In the genomic region with DNA sequence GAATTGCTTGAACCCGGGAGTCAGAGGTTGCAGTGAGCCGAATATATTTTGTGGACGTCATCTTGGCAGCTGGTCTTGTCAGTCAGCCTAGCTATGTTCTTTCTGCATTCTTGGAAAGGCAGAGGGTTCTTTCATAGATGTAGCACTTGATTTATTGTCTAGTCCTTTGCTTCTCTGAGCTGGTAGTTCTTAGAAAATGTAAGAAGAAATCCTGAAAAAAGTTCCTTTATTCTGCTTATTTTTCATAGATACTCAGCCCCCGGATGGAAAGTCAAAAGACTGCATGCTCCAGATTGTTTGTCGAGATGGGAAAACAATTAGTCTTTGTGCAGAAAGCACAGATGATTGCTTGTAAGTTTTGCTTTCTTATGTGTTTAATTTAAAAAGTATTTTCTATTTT, we compare ENCODE assay signal across 20 cellular contexts.
"Had no signal": no experiment of that assay in that cellular context is flagged by ENCODE, and none has a peak within 500 bp of the region (broad histone marks: within the 10 kb centered on the region; RNA-seq: fewer than 3 reads in every experiment).

No MANE protein-coding gene starts in this region.

- H3K9me3 ChIP-seq: testis, upper lobe of right lung had no signal

- H3K9me3 Mint-ChIP-seq: dendritic cell treated with granulocyte-macrophage colony-stimulating factor and Interleukin-4, amounts not matched to agents 40 ng/mL and 50 ng/mL, for 4 days; memory B cell; stimulated activated naive CD8-positive, alpha-beta T cell treated with anti-CD3 and anti-CD28 coated beads, Interleukin-15, Interleukin-2, amounts not matched to agents 100 ng/mL and 50 ng/mL, for 24 hours had no signal

- H3K4me3 ChIP-seq: heart right ventricle, mucosa of descending colon, skin epidermis, testis, upper lobe of right lung had no signal

- H3K27me3 Mint-ChIP-seq: dendritic cell treated with granulocyte-macrophage colony-stimulating factor and Interleukin-4, amounts not matched to agents 40 ng/mL and 50 ng/mL, for 4 days; memory B cell; naive thymus-derived CD8-positive, alpha-beta T cell; stimulated activated naive CD8-positive, alpha-beta T cell treated with anti-CD3 and anti-CD28 coated beads, Interleukin-15, Interleukin-2, amounts not matched to agents 100 ng/mL and 50 ng/mL, for 24 hours; T-helper 17 cell had no signal

- H3K4me1 ChIP-seq: foreskin keratinocyte, heart right ventricle, upper lobe of right lung had no signal

- ATAC-seq: foreskin keratinocyte; heart right ventricle; left ventricle myocardium superior; mucosa of descending colon; naive thymus-derived CD8-positive, alpha-beta T cell; T-helper 17 cell; upper lobe of right lung had no signal

- H3K27ac Mint-ChIP-seq: dendritic cell treated with granulocyte-macrophage colony-stimulating factor and Interleukin-4, amounts not matched to agents 40 ng/mL and 50 ng/mL, for 4 days; memory B cell; stimulated activated naive CD8-positive, alpha-beta T cell treated with anti-CD3 and anti-CD28 coated beads, Interleukin-15, Interleukin-2, amounts not matched to agents 100 ng/mL and 50 ng/mL, for 24 hours; T-helper 17 cell had no signal

- H3K27ac ChIP-seq: foreskin keratinocyte, heart right ventricle, skin epidermis, upper lobe of right lung, WERI-Rb-1 had no signal

- DNase-seq: activated CD4-positive, alpha-beta T cell treated with anti-CD3 and anti-CD28 coated beads for 1 hour; activated CD8-positive, alpha-beta memory T cell treated with anti-CD3 and anti-CD28 coated beads, Interleukin-2, amount 50 U/mL, for 48 hours; activated effector memory CD4-positive, alpha-beta T cell treated with Interleukin-2 at 50 U/mL for 16 hours; activated naive CD4-positive, alpha-beta T cell treated with anti-CD3 and anti-CD28 coated beads, Interleukin-2, amount 50 U/mL, for 16 hours; activated T-cell treated with anti-CD3 and anti-CD28 coated beads, Interleukin-2, amount 50 U/mL, for 48 hours; effector memory CD4-positive, alpha-beta T cell; foreskin keratinocyte; heart right ventricle; left ventricle myocardium superior; mucosa of descending colon; naive thymus-derived CD8-positive, alpha-beta T cell; stimulated activated CD4-positive, alpha-beta T cell treated with anti-CD3 and anti-CD28 coated beads, Interleukin-2, amount 100 ng/mL, for 48 hours; T-helper 17 cell; upper lobe of right lung; WERI-Rb-1 had no signal

- H3K27me3 ChIP-seq: foreskin keratinocyte, heart right ventricle, testis, upper lobe of right lung had no signal

- H3K4me3 Mint-ChIP-seq: dendritic cell treated with granulocyte-macrophage colony-stimulating factor and Interleukin-4, amounts not matched to agents 40 ng/mL and 50 ng/mL, for 4 days; memory B cell; naive thymus-derived CD8-positive, alpha-beta T cell; stimulated activated naive CD8-positive, alpha-beta T cell treated with anti-CD3 and anti-CD28 coated beads, Interleukin-15, Interleukin-2, amounts not matched to agents 100 ng/mL and 50 ng/mL, for 24 hours; T-helper 17 cell had no signal
